Comparison of ENCODE assay signal across 20 cellular contexts in genomic region chr10:132645630-132646442, GRCh38.
DNase-seq lines count a peak whose midpoint lies in the region; ATAC-seq, FAIRE-seq and TF ChIP-seq lines count a peak whose summit lies in the region.
"Had no signal": no experiment of that assay in that cellular context is flagged by ENCODE, and none has a peak within 500 bp of the region (broad histone marks: within the 10 kb centered on the region; RNA-seq: fewer than 3 reads in every experiment).

No MANE protein-coding gene starts in this region.

- H3K9me3 ChIP-seq in right lobe of liver (no peaks in the 10 kb centered on the region), HepG2 (ENCODE audit: low read length) (no peaks in the 10 kb centered on the region), gastroesophageal sphincter (no peaks in the 10 kb centered on the region), psoas muscle (no peaks in the 10 kb centered on the region), Caco-2 (no peaks in the 10 kb centered on the region)

- no peak overlapping the region for H3K27ac Mint-ChIP-seq in Caco-2 (ENCODE audit: unreplicated experiment)
- H3K27ac Mint-ChIP-seq: CD4-positive, alpha-beta T cell had no signal

- BruUV-seq in HepG2 (replicated peaks; lab: Mats Ljungman, UMichigan) (no TSS peak), Caco-2 (replicated peaks; lab: Mats Ljungman, UMichigan) (no TSS peak)

- POLR2A ChIA-PET in HepG2 (lab: Yijun Ruan, JAX) (no interaction called here), Caco-2 (lab: Charles Lee) (no interaction called here)

- no peaks in the 10 kb centered on the region for H3K4me1 Mint-ChIP-seq in Caco-2 (ENCODE audit: low read depth, unreplicated experiment)

- no peaks in the 10 kb centered on the region for H3K36me3 ChIP-seq in right lobe of liver
- H3K36me3 ChIP-seq in HepG2 (replicated peaks in 1 of 2; ENCODE audit: control insufficient read depth in 1 of 2, insufficient read depth in 2 of 2, low read length in 2 of 2) = no peaks in the 10 kb centered on the region; a peak in 1 of 5 replicates
- peaks cover 0 to 31% of the 10 kb centered on the region in 2 donors for H3K36me3 ChIP-seq in gastroesophageal sphincter
- peaks cover 0 to 16% of the 10 kb centered on the region in 2 donors for H3K36me3 ChIP-seq in psoas muscle (ENCODE audit: insufficient read depth in 1 of 2, low read depth in 1 of 2)
- no peaks in the 10 kb centered on the region for H3K36me3 ChIP-seq in Caco-2 (ENCODE audit: control insufficient read depth, insufficient read depth, low read length)

- WGBS in right lobe of liver (ENCODE audit: insufficient coverage, low coverage, low lambda C conversion rate, missing lambda C conversion rate) = 95% methylated on average over 10 of the region's 36 CpGs
- 96% methylated on average over 28 of the region's 36 CpGs for WGBS in HepG2 (ENCODE audit: low lambda C conversion rate)
- 35 to 76% methylated on average over 2 to 17 of the region's 36 CpGs for WGBS in gastroesophageal sphincter (ENCODE audit: low coverage in 1 of 2), 2 donors
- 88 to 94% (median 92%) methylated on average over 36 of the region's 36 CpGs for WGBS in psoas muscle, 3 donors

- CTCF ChIA-PET in HepG2 (lab: Yijun Ruan, JAX; ENCODE audit: low intra/inter-chr PET ratio, low total read pairs) = no interaction called here
- CTCF ChIA-PET in Caco-2 (lab: Charles Lee) = no interaction called here

- no peak for TF ChIP-seq CTCF in right lobe of liver (IDR thresholded peaks at IDR 0.05)
- no peak for TF ChIP-seq CTCF in HepG2 (CRISPR knock-in tag; IDR thresholded peaks at IDR 0.05)
- no peak for TF ChIP-seq CTCF in gastroesophageal sphincter (IDR thresholded peaks at IDR 0.05)
- TF ChIP-seq CTCF in psoas muscle (IDR thresholded peaks at IDR 0.05) = no peak
- TF ChIP-seq CTCF in Caco-2 (IDR thresholded peaks at IDR 0.05; ENCODE audit: insufficient read depth in 1 of 2, low read depth in 1 of 2, low read length in 1 of 2, severe bottlenecking in 1 of 2, unreplicated experiment in 1 of 2) = no peak

- intact Hi-C loops in right lobe of liver (cut with DNase I) = no loop called here
- intact Hi-C loops in HepG2 (cut with micrococcal nuclease; ENCODE audit: unreplicated experiment) = loop anchor here (5.0 kb wide), 1 partner anchor 351 kb away; no protein-coding TSS in a partner anchor
- intact Hi-C loops in psoas muscle (cut with DNase I) = loop anchor here in 1 of 2 donors (10.0 kb wide), 1 partner anchor 431 kb away; no protein-coding TSS in a partner anchor
- intact Hi-C loops in Caco-2 (cut with micrococcal nuclease; ENCODE audit: unreplicated experiment) = no loop called here

- TF ChIP-seq EP300 in HepG2 (IDR thresholded peaks at IDR 0.05; ENCODE audit: low read depth in 2 of 2, low read length in 2 of 2) = no peak
- TF ChIP-seq EP300 in HepG2 (CRISPR knock-in tag; IDR thresholded peaks at IDR 0.05; ENCODE audit: borderline replicate concordance) = no peak
- no peak for TF ChIP-seq EP300 in gastroesophageal sphincter (IDR thresholded peaks at IDR 0.05)

- TF ChIP-seq RAD21 in HepG2 (CRISPR knock-in tag; IDR thresholded peaks at IDR 0.05) = no peak

- H3K36me3 Mint-ChIP-seq in Caco-2 (ENCODE audit: insufficient read depth, unreplicated experiment) = no peaks in the 10 kb centered on the region

- H3K9ac ChIP-seq in HepG2 (ENCODE audit: insufficient read depth, low read depth, low read length) = no peak overlapping the region
- H3K9ac ChIP-seq: GM23248 had no signal

- peak in 2 of 3 donors; percentile 33 to 41 for DNase-seq in right lobe of liver
- DNase-seq in HepG2 (ENCODE audit: low spot score) = no peak
- peak; percentile 7 to 44 for DNase-seq in psoas muscle
- DNase-seq in retina = no peak
- DNase-seq in Caco-2 = no peak
- DNase-seq: AML-193, DMS79 treated with DMSO at 0.1 percent for 48 hours, GM23248, NCI-H2107, NCI-H226, NCI-H69 had no signal

- FAIRE-seq in HepG2 (lab: Jason Lieb, UNC) = no peak
- FAIRE-seq: G401.6, GM12891, GM19239, K562 had no signal

- H2AFZ ChIP-seq in HepG2 (ENCODE audit: low read length) = no peak overlapping the region
- H2AFZ ChIP-seq: GM23248 had no signal

- H3K4me3 ChIP-seq in right lobe of liver (no peak overlapping the region), HepG2 (replicated peaks in 1 of 3; ENCODE audit: insufficient read depth in 1 of 3, low read depth in 2 of 3, low read length in 3 of 3) (no peak overlapping the region), gastroesophageal sphincter (no peak overlapping the region), psoas muscle (no peak overlapping the region), Caco-2 (ENCODE audit: low read depth, low read length) (no peak overlapping the region)
- H3K4me3 ChIP-seq: GM23248, K562 had no signal

- no peaks in the 10 kb centered on the region for H3K27me3 ChIP-seq in right lobe of liver
- H3K27me3 ChIP-seq in HepG2 (ENCODE audit: control insufficient read depth in 1 of 2, insufficient read depth in 2 of 2, low read length in 2 of 2) = no peaks in the 10 kb centered on the region
- no peaks in the 10 kb centered on the region for H3K27me3 ChIP-seq in gastroesophageal sphincter
- no peaks in the 10 kb centered on the region for H3K27me3 ChIP-seq in psoas muscle (ENCODE audit: insufficient read depth in 3 of 3, low read length in 2 of 3)
- no peaks in the 10 kb centered on the region for H3K27me3 ChIP-seq in Caco-2 (replicated peaks; ENCODE audit: control insufficient read depth, insufficient read depth, low read length)

- TF ChIP-seq POLR2A in right lobe of liver (IDR thresholded peaks at IDR 0.05) (no peak), HepG2 (IDR thresholded peaks at IDR 0.05; ENCODE audit: insufficient read depth in 1 of 2, low read depth in 2 of 2, low read length in 2 of 2) (no peak), gastroesophageal sphincter (IDR thresholded peaks at IDR 0.05) (no peak)

- no peak overlapping the region for H3K4me2 ChIP-seq in HepG2 (ENCODE audit: low read depth, low read length)

- no peaks in the 10 kb centered on the region for H3K9me3 Mint-ChIP-seq in Caco-2 (ENCODE audit: unreplicated experiment)
- H3K9me3 Mint-ChIP-seq: CD4-positive, alpha-beta T cell had no signal

- H3K27ac ChIP-seq in right lobe of liver (no peak overlapping the region), HepG2 (ENCODE audit: extremely low read length, insufficient read depth, low read length) (no peak overlapping the region), gastroesophageal sphincter (peak overlapping the region in 3 of 4 donors; percentile 17 to 98 (median 96)), psoas muscle (no peak overlapping the region)
- H3K27ac ChIP-seq: GM23248, HL-60 had no signal

- no peaks in the 10 kb centered on the region for H3K4me1 ChIP-seq in right lobe of liver
- no peaks in the 10 kb centered on the region for H3K4me1 ChIP-seq in HepG2 (ENCODE audit: insufficient read depth, low read length)
- H3K4me1 ChIP-seq in gastroesophageal sphincter = peaks cover 0 to 89% (median 17%) of the 10 kb centered on the region in 3 donors
- no peaks in the 10 kb centered on the region for H3K4me1 ChIP-seq in psoas muscle
- H3K4me1 ChIP-seq in Caco-2 = no peaks in the 10 kb centered on the region

- in situ Hi-C loops in HepG2 (cut with HindIII; ENCODE audit: extremely low pct_ligation_motif_present, low pct_unique_long_range_greater_than_20kb) = no loop called here

- H3K79me2 ChIP-seq in HepG2 (ENCODE audit: insufficient read depth, low read length) = no peaks in the 10 kb centered on the region

- no peaks in the 10 kb centered on the region for H4K20me1 ChIP-seq in HepG2 (ENCODE audit: insufficient read depth, low read length)

- ATAC-seq in right lobe of liver (no peak), HepG2 (no peak), gastroesophageal sphincter (no peak), psoas muscle (no peak), GM21447 (IDR thresholded peaks at IDR 0.05; ENCODE audit: unreplicated experiment) (no peak), HG02852 (IDR thresholded peaks at IDR 0.05; ENCODE audit: unreplicated experiment) (no peak)
- ATAC-seq: K562 had no signal

- H3K27me3 Mint-ChIP-seq in Caco-2 (ENCODE audit: insufficient read depth, unreplicated experiment) = no peaks in the 10 kb centered on the region
- H3K27me3 Mint-ChIP-seq: CD4-positive, alpha-beta T cell had no signal

- H3K4me3 Mint-ChIP-seq in Caco-2 (ENCODE audit: unreplicated experiment) = no peak overlapping the region
- H3K4me3 Mint-ChIP-seq: CD4-positive, alpha-beta T cell had no signal

TF ChIP-seq in HepG2, 621 proteins besides CTCF, POLR2A, EP300 and RAD21 (continues in another document):
- TF ChIP-seq ZNF816 (CRISPR knock-in tag; IDR thresholded peaks at IDR 0.05; ENCODE audit: borderline replicate concordance) (no peak), ETV6 (CRISPR knock-in tag; conservative IDR thresholded peaks at IDR 0.05) (no peak), MXD3 (CRISPR knock-in tag; IDR thresholded peaks at IDR 0.05) (no peak)

Comparison
In these comparisons a context has a peak if more than half of its experiments do, and no peak if none do; other contexts are left out.
1. DNase-seq: peak in right lobe of liver (2 of 3) and psoas muscle (2 of 2); none in HepG2 (single experiment), retina (single experiment) and Caco-2 (0 of 2).
2. H3K27ac ChIP-seq: peak in gastroesophageal sphincter (3 of 4); none in right lobe of liver (0 of 3), HepG2 (single experiment) and psoas muscle (single experiment).